In genomic region chr10:5623081-5623748, GRCh38 we compare ENCODE assay signal across 7 cellular contexts. TPM values are rescaled to one million over a fixed set of nuclear protein-coding genes. Genes with fewer than 3 reads are reported as not detected.
A peak's percentile ranks its signal among the peaks of the same experiment; 100 is the strongest.
DNase-seq lines count a peak whose midpoint lies in the region; ATAC-seq and TF ChIP-seq lines count a peak whose summit lies in the region.

No MANE protein-coding gene starts in this region.

- DNase-seq in GM13977 (ENCODE audit: low spot score) (peak; percentile 88), NCI-H1048 (lab: John Stamatoyannopoulos, UW) (peak; percentile 71), T-helper 2 cell (peak; percentile 25 to 81 (median 67)), amniotic stem cell (lab: John Stamatoyannopoulos, UW) (peak; percentile 69), left ventricle myocardium superior (peak; percentile 93), retina (peak; percentile 82)

- peak; percentile 90 for ATAC-seq in HG02588 (IDR thresholded peaks at IDR 0.05; ENCODE audit: unreplicated experiment)
- ATAC-seq in left ventricle myocardium superior, result peak; percentile 93

- TF ChIP-seq CTCF in GM13977 (IDR thresholded peaks at IDR 0.05; ENCODE audit: extremely low read depth, insufficient read depth, missing control alignments), result peak; percentile 97

- in situ Hi-C loops in GM13977 (cut with MboI; ENCODE audit: low pct_unique_long_range_greater_than_20kb, low sequenced_read_pairs, unreplicated experiment), result loop anchor here (10.0 kb wide), 1 partner anchor 178 kb away; no protein-coding TSS in a partner anchor

- intact Hi-C loops in left ventricle myocardium superior (cut with micrococcal nuclease), result loop anchor here (2.0 kb wide), 1 partner anchor 180 kb away; no protein-coding TSS in a partner anchor

RNA-seq across cellular contexts. Expression of gene ASB13, which starts 43.2 kb away (rescaled TPM):
- 16.4 TPM for total RNA-seq in left ventricle myocardium superior

Comparison
In these comparisons a context has a peak if more than half of its experiments do, and no peak if none do; other contexts are left out.
1. Peak in every context shown above with its lines: DNase-seq and ATAC-seq.